Comparison of ENCODE assay signal across 16 cellular contexts in the genomic region with DNA sequence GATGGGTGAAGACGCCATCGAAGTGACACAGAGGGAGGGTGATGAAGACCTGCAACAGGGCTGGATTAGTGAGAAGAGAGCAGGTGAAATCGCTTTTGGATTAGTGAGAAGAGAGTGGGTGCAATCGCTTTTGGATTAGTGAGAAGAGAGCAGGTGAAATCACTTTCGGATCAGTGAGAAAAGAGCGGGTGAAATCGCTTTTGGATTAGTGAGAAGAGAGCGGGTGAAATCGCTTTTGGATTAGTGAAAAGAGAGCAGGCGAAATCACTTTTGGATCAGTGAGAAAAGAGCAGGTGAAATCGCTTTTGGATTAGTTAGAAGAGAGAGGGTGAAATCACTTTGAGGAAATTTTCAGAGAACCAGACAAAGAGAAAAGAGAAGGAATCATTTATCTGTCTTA.
DNase-seq lines count a peak whose midpoint lies in the region; ATAC-seq and TF ChIP-seq lines count a peak whose summit lies in the region.
"Had no signal": no experiment of that assay in that cellular context is flagged by ENCODE, and none has a peak within 500 bp of the region (broad histone marks: within the 10 kb centered on the region; RNA-seq: fewer than 3 reads in every experiment).

No MANE protein-coding gene starts in this region.

- peaks cover 94% of the 10 kb centered on the region for H3K27me3 ChIP-seq in WERI-Rb-1 (ENCODE audit: insufficient read depth, low read depth, severe bottlenecking)

- H3K36me3 ChIP-seq in HEK293 (ENCODE audit: control insufficient read depth in 2 of 2, insufficient read depth in 1 of 2, low read length in 2 of 2) (no peaks in the 10 kb centered on the region), WERI-Rb-1 (no peaks in the 10 kb centered on the region)

- H3K4me1 Mint-ChIP-seq in neural crest cell = no peaks in the 10 kb centered on the region
- H3K4me1 Mint-ChIP-seq: CD4-positive, alpha-beta memory T cell had no signal

- H3K36me3 Mint-ChIP-seq in neural crest cell (ENCODE audit: low read depth) = no peaks in the 10 kb centered on the region
- H3K36me3 Mint-ChIP-seq: CD4-positive, alpha-beta memory T cell had no signal

- no peaks in the 10 kb centered on the region for H3K27me3 Mint-ChIP-seq in neural crest cell (ENCODE audit: low read depth)

- ATAC-seq in GM18519 (IDR thresholded peaks at IDR 0.05; ENCODE audit: low FRiP score, unreplicated experiment) (no peak), HG03378 (IDR thresholded peaks at IDR 0.05; ENCODE audit: unreplicated experiment) (no peak)

- no peaks in the 10 kb centered on the region for H3K4me1 ChIP-seq in HEK293 (ENCODE audit: control insufficient read depth, insufficient read depth, low read length)

- H3K4me3 ChIP-seq in HEK293 (ENCODE audit: low read depth, low read length) (no peak overlapping the region), WERI-Rb-1 (ENCODE audit: low read depth, low read length) (no peak overlapping the region)

- no peaks in the 10 kb centered on the region for H3K9me3 Mint-ChIP-seq in neural crest cell

- peak; percentile 74 for DNase-seq in NCI-H82 (lab: John Stamatoyannopoulos, UW)
- peak; percentile 19 for DNase-seq in WERI-Rb-1
- DNase-seq in neural crest cell (ENCODE audit: low read depth, low spot score) = no peak
- DNase-seq in MV-4-11 (lab: John Stamatoyannopoulos, UW) = no peak
- DNase-seq: C1 segment of cervical spinal cord; Calu3; CD4-positive, alpha-beta memory T cell; COR-L47; DMS153; DND-41; GOT3; H7; HCEC 1CT had no signal

- no peak overlapping the region for H3K4me3 Mint-ChIP-seq in neural crest cell
- H3K4me3 Mint-ChIP-seq: CD4-positive, alpha-beta memory T cell had no signal

- CTCF ChIA-PET in HEK293 (lab: Yijun Ruan, JAX) = no interaction called here

- H3K27ac ChIP-seq in HEK293 (ENCODE audit: extremely low read depth, low read depth, low read length) = no peak overlapping the region
- H3K27ac ChIP-seq in WERI-Rb-1 = no peak overlapping the region

- H3K27ac Mint-ChIP-seq in neural crest cell (ENCODE audit: unreplicated experiment) = peak overlapping the region; percentile 29
- H3K27ac Mint-ChIP-seq: CD4-positive, alpha-beta memory T cell had no signal

- POLR2A ChIA-PET in HEK293 (lab: Yijun Ruan, JAX) = no interaction called here

- TF ChIP-seq CTCF in HEK293 (tag by site-specific recombination; IDR thresholded peaks at IDR 0.05) (no peak), WERI-Rb-1 (IDR thresholded peaks at IDR 0.05; ENCODE audit: low read depth, low read length) (no peak), neural crest cell (conservative IDR thresholded peaks at IDR 0.05) (no peak)

- no peaks in the 10 kb centered on the region for H3K9me3 ChIP-seq in HEK293 (ENCODE audit: control insufficient read depth, insufficient read depth, low read depth, low read length)
- peaks cover 8% of the 10 kb centered on the region for H3K9me3 ChIP-seq in WERI-Rb-1 (ENCODE audit: severe bottlenecking)

TF ChIP-seq in HEK293, 187 proteins besides CTCF, POLR2A, EP300 and RAD21:
- TF ChIP-seq, protein P1, sequence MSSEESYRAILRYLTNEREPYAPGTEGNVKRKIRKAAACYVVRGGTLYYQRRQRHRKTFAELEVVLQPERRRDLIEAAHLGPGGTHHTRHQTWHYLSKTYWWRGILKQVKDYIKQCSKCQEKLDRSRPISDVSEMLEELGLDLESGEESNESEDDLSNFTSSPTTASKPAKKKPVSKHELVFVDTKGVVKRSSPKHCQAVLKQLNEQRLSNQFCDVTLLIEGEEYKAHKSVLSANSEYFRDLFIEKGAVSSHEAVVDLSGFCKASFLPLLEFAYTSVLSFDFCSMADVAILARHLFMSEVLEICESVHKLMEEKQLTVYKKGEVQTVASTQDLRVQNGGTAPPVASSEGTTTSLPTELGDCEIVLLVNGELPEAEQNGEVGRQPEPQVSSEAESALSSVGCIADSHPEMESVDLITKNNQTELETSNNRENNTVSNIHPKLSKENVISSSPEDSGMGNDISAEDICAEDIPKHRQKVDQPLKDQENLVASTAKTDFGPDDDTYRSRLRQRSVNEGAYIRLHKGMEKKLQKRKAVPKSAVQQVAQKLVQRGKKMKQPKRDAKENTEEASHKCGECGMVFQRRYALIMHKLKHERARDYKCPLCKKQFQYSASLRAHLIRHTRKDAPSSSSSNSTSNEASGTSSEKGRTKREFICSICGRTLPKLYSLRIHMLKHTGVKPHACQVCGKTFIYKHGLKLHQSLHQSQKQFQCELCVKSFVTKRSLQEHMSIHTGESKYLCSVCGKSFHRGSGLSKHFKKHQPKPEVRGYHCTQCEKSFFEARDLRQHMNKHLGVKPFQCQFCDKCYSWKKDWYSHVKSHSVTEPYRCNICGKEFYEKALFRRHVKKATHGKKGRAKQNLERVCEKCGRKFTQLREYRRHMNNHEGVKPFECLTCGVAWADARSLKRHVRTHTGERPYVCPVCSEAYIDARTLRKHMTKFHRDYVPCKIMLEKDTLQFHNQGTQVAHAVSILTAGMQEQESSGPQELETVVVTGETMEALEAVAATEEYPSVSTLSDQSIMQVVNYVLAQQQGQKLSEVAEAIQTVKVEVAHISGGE (tag by site-specific recombination; conservative IDR thresholded peaks at IDR 0.05; ENCODE audit: low read depth) = no peak
- TF ChIP-seq PRDM1 (tag by site-specific recombination; IDR thresholded peaks at IDR 0.05) = peak; percentile 94

Comparison
In these comparisons a context has a peak if more than half of its experiments do, and no peak if none do; other contexts are left out.
1. DNase-seq: peak in NCI-H82 (single experiment) and WERI-Rb-1 (single experiment); none in neural crest cell (single experiment) and MV-4-11 (single experiment).